In genomic region chr1:45306319-45306718, GRCh38 we compare ENCODE assay signal across 11 cellular contexts. TPM values are rescaled to one million over a fixed set of nuclear protein-coding genes. Genes with fewer than 3 reads are reported as not detected.
A peak's percentile ranks its signal among the peaks of the same experiment; 100 is the strongest.
DNase-seq lines count a peak whose midpoint lies in the region; ATAC-seq lines count a peak whose summit lies in the region.
"Had no signal": no experiment of that assay in that cellular context is flagged by ENCODE, and none has a peak within 500 bp of the region (broad histone marks: within the 10 kb centered on the region; RNA-seq: fewer than 3 reads in every experiment).

No MANE protein-coding gene starts in this region.

- H3K4me1 Mint-ChIP-seq in CD4-positive, CD25-positive, alpha-beta regulatory T cell = peaks cover 0 to 44% (median 22%) of the 10 kb centered on the region in 4 donors
- H3K4me1 Mint-ChIP-seq in activated CD4-positive, alpha-beta memory T cell treated with anti-CD3 and anti-CD28 coated beads for 36 hours (ENCODE audit: low read depth) = peaks cover 27% of the 10 kb centered on the region

- DNase-seq in CD4-positive, CD25-positive, alpha-beta regulatory T cell = peak in 1 of 3 donors; percentile 56
- peak; percentile 73 for DNase-seq in activated CD4-positive, alpha-beta memory T cell treated with anti-CD3 and anti-CD28 coated beads for 36 hours
- DNase-seq in kidney tubule cell (ENCODE audit: low spot score) (peak; percentile 76), NCI-H187 treated with DMSO at 0.1 percent for 48 hours (lab: John Stamatoyannopoulos, UW) (no peak), hepatic stellate cell (ENCODE audit: low spot score) (no peak), activated gamma-delta T cell (lab: John Stamatoyannopoulos, UW) (no peak)
- DNase-seq: DMS153, sigmoid colon had no signal

- CTCF ChIA-PET in activated CD4-positive, alpha-beta memory T cell treated with anti-CD3 and anti-CD28 coated beads for 36 hours (lab: Charles Lee) = interaction anchor here (0.5 to 13.7 kb wide), 5 partner anchors 21 to 294 kb away, joined by 3 to 259 read pairs (median 12); partner anchors contain the start of genes HECTD3, HPDL, MUTYH and TOE1

- peaks cover 4% of the 10 kb centered on the region for H3K27me3 Mint-ChIP-seq in CD4-positive, CD25-positive, alpha-beta regulatory T cell
- no peaks in the 10 kb centered on the region for H3K27me3 Mint-ChIP-seq in activated CD4-positive, alpha-beta memory T cell treated with anti-CD3 and anti-CD28 coated beads for 36 hours

- H3K36me3 Mint-ChIP-seq in CD4-positive, CD25-positive, alpha-beta regulatory T cell = no peaks in the 10 kb centered on the region
- H3K36me3 Mint-ChIP-seq in activated CD4-positive, alpha-beta memory T cell treated with anti-CD3 and anti-CD28 coated beads for 36 hours = no peaks in the 10 kb centered on the region

- POLR2A ChIA-PET in activated CD4-positive, alpha-beta memory T cell treated with anti-CD3 and anti-CD28 coated beads for 36 hours (lab: Charles Lee) = interaction anchor here (1.1 to 6.2 kb wide), 3 partner anchors 34 to 584 kb away, joined by 4 to 56 read pairs (median 6); partner anchors contain the start of genes HECTD3, MUTYH, TOE1 and UROD

- H3K4me1 ChIP-seq in CD4-positive, CD25-positive, alpha-beta regulatory T cell (ENCODE audit: control insufficient read depth, insufficient read depth, low read length, poor library complexity, severe bottlenecking) = peaks cover 13% of the 10 kb centered on the region

- no peaks in the 10 kb centered on the region for H3K27me3 ChIP-seq in CD4-positive, CD25-positive, alpha-beta regulatory T cell (ENCODE audit: control insufficient read depth, insufficient read depth, low read length)
- H3K27me3 ChIP-seq: sigmoid colon had no signal

- no peaks in the 10 kb centered on the region for H3K36me3 ChIP-seq in CD4-positive, CD25-positive, alpha-beta regulatory T cell (ENCODE audit: control insufficient read depth, insufficient read depth, low read length)
- H3K36me3 ChIP-seq: sigmoid colon had no signal

- no peak overlapping the region for H3K27ac ChIP-seq in CD4-positive, CD25-positive, alpha-beta regulatory T cell (ENCODE audit: insufficient read depth, low read length, poor library complexity, severe bottlenecking)
- H3K27ac ChIP-seq: sigmoid colon had no signal

- H3K9me3 ChIP-seq in CD4-positive, CD25-positive, alpha-beta regulatory T cell (ENCODE audit: control insufficient read depth in 2 of 2, low read length in 2 of 2) = no peaks in the 10 kb centered on the region
- H3K9me3 ChIP-seq: sigmoid colon had no signal

- H3K4me3 Mint-ChIP-seq in CD4-positive, CD25-positive, alpha-beta regulatory T cell = peak overlapping the region; percentile 13 to 92 (median 56)
- H3K4me3 Mint-ChIP-seq in activated CD4-positive, alpha-beta memory T cell treated with anti-CD3 and anti-CD28 coated beads for 36 hours = peak overlapping the region; percentile 28

- ATAC-seq in CD4-positive, CD25-positive, alpha-beta regulatory T cell (ENCODE audit: low read depth in 2 of 2) = no peak
- ATAC-seq in GM21447 (IDR thresholded peaks at IDR 0.05; ENCODE audit: unreplicated experiment) (peak; percentile 19), HG03135 (IDR thresholded peaks at IDR 0.05; ENCODE audit: unreplicated experiment) (no peak)

- no peak overlapping the region for H3K4me3 ChIP-seq in CD4-positive, CD25-positive, alpha-beta regulatory T cell (ENCODE audit: low read depth, low read length)
- H3K4me3 ChIP-seq: sigmoid colon had no signal

- intact Hi-C loops in activated CD4-positive, alpha-beta memory T cell treated with anti-CD3 and anti-CD28 coated beads for 36 hours (cut with micrococcal nuclease) = loop anchor here (1.0 to 10.0 kb wide), 3 partner anchors 194 to 632 kb away; partner anchors contain the start of genes ARMH1, BTBD19, CCDC163 and DYNLT4

- peak overlapping the region in 2 of 3 donors; percentile 23 to 66 for H3K27ac Mint-ChIP-seq in CD4-positive, CD25-positive, alpha-beta regulatory T cell
- peak overlapping the region; percentile 72 for H3K27ac Mint-ChIP-seq in activated CD4-positive, alpha-beta memory T cell treated with anti-CD3 and anti-CD28 coated beads for 36 hours

- no peaks in the 10 kb centered on the region for H3K9me3 Mint-ChIP-seq in CD4-positive, CD25-positive, alpha-beta regulatory T cell
- H3K9me3 Mint-ChIP-seq in activated CD4-positive, alpha-beta memory T cell treated with anti-CD3 and anti-CD28 coated beads for 36 hours = no peaks in the 10 kb centered on the region

RNA-seq across cellular contexts. Expression of gene HPDL, which starts 20.4 kb away (rescaled TPM):
- total RNA-seq in CD4-positive, CD25-positive, alpha-beta regulatory T cell = not detected
- polyA plus RNA-seq in CD4-positive, CD25-positive, alpha-beta regulatory T cell = 1 to 10 TPM in 2 of 4 donors, under 1 TPM in 1, not detected in 1; 0.39 to 1.2 (median 1.0) TPM
- total RNA-seq in activated CD4-positive, alpha-beta memory T cell treated with anti-CD3 and anti-CD28 coated beads for 36 hours = 10 to 100 TPM; 12.7 to 14.3 TPM
- total RNA-seq: SK-MEL-5 had no signal

RNA-seq across cellular contexts. Expression of gene TOE1, which starts 33.7 kb away (rescaled TPM):
- total RNA-seq in CD4-positive, CD25-positive, alpha-beta regulatory T cell = 48.7 TPM
- polyA plus RNA-seq in CD4-positive, CD25-positive, alpha-beta regulatory T cell = 10 to 100 TPM; 12.1 to 16.5 (median 14.7) TPM
- 10 to 100 TPM; 22.8 to 23.1 TPM for total RNA-seq in activated CD4-positive, alpha-beta memory T cell treated with anti-CD3 and anti-CD28 coated beads for 36 hours

RNA-seq across cellular contexts. Expression of gene MUTYH, which starts 33.9 kb away (rescaled TPM):
- 75.2 TPM for total RNA-seq in CD4-positive, CD25-positive, alpha-beta regulatory T cell
- polyA plus RNA-seq in CD4-positive, CD25-positive, alpha-beta regulatory T cell = 10 to 100 TPM; 11.3 to 25.4 (median 19.7) TPM
- 10 to 100 TPM; 49.2 to 51.8 TPM for total RNA-seq in activated CD4-positive, alpha-beta memory T cell treated with anti-CD3 and anti-CD28 coated beads for 36 hours

Comparison
In these comparisons a context has a peak if more than half of its experiments do, and no peak if none do; other contexts are left out.
1. DNase-seq: peak in activated CD4-positive, alpha-beta memory T cell treated with anti-CD3 and anti-CD28 coated beads for 36 hours (single experiment) and kidney tubule cell (single experiment); none in NCI-H187 treated with DMSO at 0.1 percent for 48 hours (single experiment), hepatic stellate cell (single experiment) and activated gamma-delta T cell (single experiment).
2. RNA of gene HPDL, which starts 20.4 kb away (total RNA-seq): 12.7 to 14.3 TPM in activated CD4-positive, alpha-beta memory T cell treated with anti-CD3 and anti-CD28 coated beads for 36 hours; not detected in CD4-positive, CD25-positive, alpha-beta regulatory T cell (single experiment); every median in the first group is over 10 times any median in the second.